Comparison of ENCODE assay signal across 7 cellular contexts in the genomic region with DNA sequence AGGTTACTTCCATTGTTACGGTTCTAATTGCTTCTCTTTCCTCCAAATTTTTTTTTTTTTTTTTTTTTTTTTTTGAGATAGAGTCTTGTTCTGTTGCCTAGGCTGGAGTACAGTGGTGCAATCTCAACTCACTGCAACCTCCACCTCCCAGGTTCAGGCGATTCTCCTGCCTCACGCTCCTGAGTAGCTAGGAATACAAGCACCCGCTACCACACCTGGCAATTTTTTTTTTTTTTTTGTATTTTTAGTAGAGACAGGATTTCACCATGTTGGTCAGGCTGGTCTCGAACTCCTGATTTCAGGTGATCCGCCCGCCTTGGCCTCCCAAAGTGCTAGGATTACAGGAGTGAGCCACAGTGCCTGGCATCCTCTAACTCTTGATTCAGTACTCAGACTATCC. TPM values are rescaled to one million over a fixed set of nuclear protein-coding genes. Genes with fewer than 3 reads are reported as not detected.
DNase-seq lines count a peak whose midpoint lies in the region; ATAC-seq, FAIRE-seq and TF ChIP-seq lines count a peak whose summit lies in the region.
"Not testable (repeated sequence)": the region's sequence is repeated elsewhere in the genome, so short reads cannot be mapped to it uniquely, and the experiment has no call there.

No MANE protein-coding gene starts in this region.

- H3K4me3 ChIP-seq in HEK293 (ENCODE audit: low read depth, low read length); K562; psoas muscle; subcutaneous abdominal adipose tissue (ENCODE audit: low read depth in 1 of 5, low read length in 5 of 5): not testable (repeated sequence)
- peak overlapping the region; percentile 71 for H3K4me3 ChIP-seq in adipocyte (ENCODE audit: low read length)

- not testable (repeated sequence) for H3K27ac ChIP-seq in HEK293 (ENCODE audit: extremely low read depth, low read depth, low read length); K562 (ENCODE audit: extremely low read depth, low read depth, low read length)
- H3K27ac ChIP-seq in psoas muscle (peak overlapping the region; percentile 66), subcutaneous abdominal adipose tissue (ENCODE audit: low read depth, low read length) (peak overlapping the region; percentile 88)

- POLR2A ChIA-PET in HEK293 (lab: Yijun Ruan, JAX), result interaction anchor here (0.7 kb wide), 1 partner anchor 15 kb away, joined by 8 read pairs; no protein-coding TSS in a partner anchor
- POLR2A ChIA-PET in K562 (lab: Yijun Ruan, JAX), result interaction anchor here (0.6 kb wide), 1 partner anchor 31 kb away, joined by 3 read pairs; no protein-coding TSS in a partner anchor

- H3K9me1 ChIP-seq in K562 (ENCODE audit: control insufficient read depth, insufficient read depth, low read length), result not testable (repeated sequence)

- H3K79me2 ChIP-seq in K562 (ENCODE audit: control insufficient read depth, insufficient read depth, low read length), result peaks cover 42% of the 10 kb centered on the region

- BruUV-seq in K562 (replicated peaks; lab: Mats Ljungman, UMichigan), result not testable (repeated sequence)

- not testable (repeated sequence) for H3K4me2 ChIP-seq in K562 (ENCODE audit: insufficient read depth, low read length)

- not testable (repeated sequence) for H3K9ac ChIP-seq in adipocyte (ENCODE audit: low read length); K562 (ENCODE audit: insufficient read depth in 1 of 2, low read depth in 2 of 2, low read length in 2 of 2)
- peak overlapping the region in 1 of 5 donors; percentile 73 for H3K9ac ChIP-seq in subcutaneous abdominal adipose tissue (ENCODE audit: low read length in 5 of 5)

- not testable (repeated sequence) for FAIRE-seq in K562 (lab: Jason Lieb, UNC)

- 80% methylated on average over 6 of the region's 7 CpGs for WGBS in K562 (ENCODE audit: insufficient coverage, low coverage, missing lambda C conversion rate)
- WGBS in psoas muscle, 3 donors, result 81 to 83% (median 83%) methylated on average over 7 of the region's 7 CpGs

- not testable (repeated sequence) for H2AFZ ChIP-seq in K562 (ENCODE audit: low read depth, low read length)

- TF ChIP-seq EP300 in K562 (IDR thresholded peaks at IDR 0.05; ENCODE audit: low read length), result not testable (repeated sequence)

- TF ChIP-seq POLR2A in K562 (conservative IDR thresholded peaks at IDR 0.05), result not testable (repeated sequence)

- intact Hi-C loops in K562 (cut with micrococcal nuclease); psoas muscle (cut with DNase I): not testable (repeated sequence)

- H3K36me3 ChIP-seq in HEK293 (ENCODE audit: control insufficient read depth in 2 of 2, insufficient read depth in 1 of 2, low read length in 2 of 2) (peaks cover 4 to 29% of the 10 kb centered on the region in 2 experiments; a peak in 2 of 3 replicates), adipocyte (ENCODE audit: control insufficient read depth, insufficient read depth, low read length, severe bottlenecking) (peaks cover 44% of the 10 kb centered on the region), K562 (ENCODE audit: control insufficient read depth, insufficient read depth, low read length) (peaks cover 50% of the 10 kb centered on the region), psoas muscle (ENCODE audit: insufficient read depth in 1 of 2, low read depth in 1 of 2) (peaks cover 0 to 39% of the 10 kb centered on the region in 2 donors), subcutaneous abdominal adipose tissue (ENCODE audit: control insufficient read depth in 5 of 5, insufficient read depth in 5 of 5, low read length in 5 of 5) (peaks cover 16 to 27% (median 24%) of the 10 kb centered on the region in 5 donors)

- not testable (repeated sequence) for H3K9me3 ChIP-seq in HEK293 (ENCODE audit: control insufficient read depth, insufficient read depth, low read depth, low read length); adipocyte (ENCODE audit: control insufficient read depth, low read length); K562 (replicated peaks; ENCODE audit: control insufficient read depth, insufficient read depth, low read depth, low read length); psoas muscle; subcutaneous abdominal adipose tissue (ENCODE audit: control insufficient read depth in 5 of 5, low read length in 5 of 5)

- not testable (repeated sequence) for H4K20me1 ChIP-seq in K562 (replicated peaks; ENCODE audit: control insufficient read depth, insufficient read depth, low read length)

- in situ Hi-C loops in K562 (cut with MboI), result not testable (repeated sequence)

- not testable (repeated sequence) for TF ChIP-seq RAD21 in K562 (CRISPR knock-in tag; conservative IDR thresholded peaks at IDR 0.05 in 1 of 2, IDR thresholded peaks at IDR 0.05 in 1 of 2)

- not testable (repeated sequence) for H3K27me3 ChIP-seq in adipocyte (replicated peaks; ENCODE audit: control insufficient read depth, insufficient read depth, low read length); K562 (ENCODE audit: control insufficient read depth in 2 of 2, insufficient read depth in 2 of 2, low read length in 2 of 2); psoas muscle (ENCODE audit: insufficient read depth in 3 of 3, low read length in 2 of 3); subcutaneous abdominal adipose tissue (ENCODE audit: control insufficient read depth in 5 of 5, insufficient read depth in 4 of 5, low read length in 5 of 5)

- DNase-seq in adipocyte (ENCODE audit: low read depth); K562 (ENCODE audit: extremely low read depth in 1 of 4, low spot score in 3 of 4); psoas muscle: not testable (repeated sequence)
- DNase-seq in islet precursor cell (peak; percentile 9), mesenteric fat pad (ENCODE audit: low spot score) (peak; percentile 47)

- ATAC-seq in K562, psoas muscle: not testable (repeated sequence)

- H3K4me1 ChIP-seq in HEK293 (ENCODE audit: control insufficient read depth, insufficient read depth, low read length), result not testable (repeated sequence)
- H3K4me1 ChIP-seq in adipocyte (ENCODE audit: control insufficient read depth, insufficient read depth, low read length) (peaks cover 20% of the 10 kb centered on the region), K562 (replicated peaks in 1 of 2; ENCODE audit: control insufficient read depth in 2 of 2, insufficient read depth in 2 of 2, low read length in 2 of 2) (peaks cover 20 to 27% of the 10 kb centered on the region in 2 experiments; a peak in 4 of 5 replicates), psoas muscle (peaks cover 35% of the 10 kb centered on the region), subcutaneous abdominal adipose tissue (ENCODE audit: control insufficient read depth in 5 of 5, insufficient read depth in 5 of 5, low read length in 5 of 5) (peaks cover 0 to 75% (median 45%) of the 10 kb centered on the region in 5 donors)

- TF ChIP-seq CTCF in HEK293 (tag by site-specific recombination; IDR thresholded peaks at IDR 0.05); K562 (IDR thresholded peaks at IDR 0.05 in 2 of 3, conservative IDR thresholded peaks at IDR 0.05 in 1 of 3; ENCODE audit: insufficient read depth in 2 of 3, low read depth in 1 of 3, low read length in 3 of 3); psoas muscle (IDR thresholded peaks at IDR 0.05): not testable (repeated sequence)

- CTCF ChIA-PET in HEK293 (lab: Yijun Ruan, JAX), result interaction anchor here (0.5 to 0.6 kb wide), 2 partner anchors 46 to 210 kb away, joined by 3 to 4 read pairs; no protein-coding TSS in a partner anchor
- CTCF ChIA-PET in K562 (lab: Yijun Ruan, JAX; ENCODE audit: low intra/inter-chr PET ratio), result not testable (repeated sequence)

RNA-seq across cellular contexts. Expression of a gene that starts 4.6 kb away (rescaled TPM):
- total RNA-seq in K562 (2011; cell fraction: chromatin; rRNA removed; ENCODE audit: low replicate concordance), result 516 and 596 TPM in 2 replicates
- 361 and 396 TPM in 2 replicates for total RNA-seq in K562 (2011; cell fraction: nucleolus; rRNA removed)
- 372 and 398 TPM in 2 replicates for total RNA-seq in K562 (2011; cell fraction: nucleoplasm; rRNA removed)
- 94.3 and 97.9 TPM in 2 replicates for total RNA-seq in K562 (2014; rRNA removed)
- total RNA-seq in K562 (2014; rRNA removed; fragmentation: Illumina TruSeq; extraction: Trizol), result 49.5 and 52.9 TPM in 2 replicates
- 43.7 and 48.6 TPM in 2 replicates for total RNA-seq in K562 (2015; rRNA removed; fragmentation: Illumina TruSeq; extraction: Trizol)
- total RNA-seq in K562 (2021), result 64.0 and 66.2 TPM in 2 replicates
- 246 and 419 TPM in 2 replicates for polyA plus RNA-seq in K562 (2011; rRNA removed)
- 192 and 432 TPM in 2 replicates for polyA plus RNA-seq in K562 (2011; cell fraction: cytosol; rRNA removed)
- 526 and 978 TPM in 2 replicates for polyA plus RNA-seq in K562 (2011; cell fraction: nucleus; rRNA removed)
- 73.5 and 75.8 TPM in 2 replicates for polyA plus RNA-seq in K562 (2012)
- polyA plus RNA-seq in K562 (2014; fragmentation: Illumina TruSeq; extraction: Trizol), result 64.0 and 77.6 TPM in 2 replicates
- polyA plus RNA-seq in K562 (2014; fragmentation: Nextera tagmentation; extraction: Ambion mirVana), result 10 to 100 TPM; 21.9 to 26.5 TPM
- 78.4 and 81.5 TPM in 2 replicates for polyA plus RNA-seq in K562 (2014; rRNA removed)
- 306 and 390 TPM in 2 replicates for polyA minus RNA-seq in K562 (2011; rRNA and poly(A)+ RNA removed)
- 144 and 252 TPM in 2 replicates for polyA minus RNA-seq in K562 (2011; cell fraction: cytosol; rRNA and poly(A)+ RNA removed)
- 250 and 495 TPM in 2 replicates for polyA minus RNA-seq in K562 (2011; cell fraction: nucleus; rRNA and poly(A)+ RNA removed)
- 127 TPM for total RNA-seq in mesenteric fat pad
- total RNA-seq in psoas muscle, result 100 to 1,000 TPM; 106 to 161 (median 115) TPM
- 10 to 100 TPM; 15.9 to 68.0 (median 56.7) TPM for polyA plus RNA-seq in psoas muscle

RNA-seq across cellular contexts. Expression of a gene that starts 8.3 kb away (rescaled TPM):
- 30.9 and 86.1 TPM in 2 replicates for total RNA-seq in K562 (2011; cell fraction: chromatin; rRNA removed; ENCODE audit: low replicate concordance)
- total RNA-seq in K562 (2011; cell fraction: nucleolus; rRNA removed), result 84.9 and 89.9 TPM in 2 replicates
- total RNA-seq in K562 (2011; cell fraction: nucleoplasm; rRNA removed), result 45.7 and 51.5 TPM in 2 replicates
- 5.9 and 8.7 TPM in 2 replicates for total RNA-seq in K562 (2014; rRNA removed)
- 1.9 and 2.9 TPM in 2 replicates for total RNA-seq in K562 (2014; rRNA removed; fragmentation: Illumina TruSeq; extraction: Trizol)
- total RNA-seq in K562 (2015; rRNA removed; fragmentation: Illumina TruSeq; extraction: Trizol), result 3.1 and 3.3 TPM in 2 replicates
- total RNA-seq in K562 (2021), result 16.4 and 18.3 TPM in 2 replicates
- 11.4 and 22.1 TPM in 2 replicates for polyA plus RNA-seq in K562 (2011; rRNA removed)
- polyA plus RNA-seq in K562 (2011; cell fraction: cytosol; rRNA removed), result 14.2 and 19.5 TPM in 2 replicates
- 77.0 and 120 TPM in 2 replicates for polyA plus RNA-seq in K562 (2011; cell fraction: nucleus; rRNA removed)
- polyA plus RNA-seq in K562 (2012), result 13.0 and 26.9 TPM in 2 replicates
- 8.4 and 9.8 TPM in 2 replicates for polyA plus RNA-seq in K562 (2014; fragmentation: Illumina TruSeq; extraction: Trizol)
- under 1 TPM; 0.04 to 0.07 TPM for polyA plus RNA-seq in K562 (2014; fragmentation: Nextera tagmentation; extraction: Ambion mirVana)
- 17.3 and 21.6 TPM in 2 replicates for polyA plus RNA-seq in K562 (2014; rRNA removed)
- 3.9 and 5.2 TPM in 2 replicates for polyA minus RNA-seq in K562 (2011; rRNA and poly(A)+ RNA removed)
- polyA minus RNA-seq in K562 (2011; cell fraction: cytosol; rRNA and poly(A)+ RNA removed), result 8.5 and 14.2 TPM in 2 replicates
- 35.8 and 38.2 TPM in 2 replicates for polyA minus RNA-seq in K562 (2011; cell fraction: nucleus; rRNA and poly(A)+ RNA removed)
- total RNA-seq in mesenteric fat pad, result 15.6 TPM
- 10 to 100 TPM; 12.8 to 36.2 (median 29.0) TPM for total RNA-seq in psoas muscle
- polyA plus RNA-seq in psoas muscle, result 10 to 100 TPM in 2 of 3 donors, 1 to 10 TPM in 1; 4.8 to 32.4 (median 14.3) TPM

RNA-seq across cellular contexts. Expression of a gene that starts 55.5 kb away (rescaled TPM):
- 25.4 and 45.0 TPM in 2 replicates for total RNA-seq in K562 (2011; cell fraction: chromatin; rRNA removed; ENCODE audit: low replicate concordance)
- total RNA-seq in K562 (2011; cell fraction: nucleolus; rRNA removed), result 13.2 and 16.3 TPM in 2 replicates
- 23.8 and 31.5 TPM in 2 replicates for total RNA-seq in K562 (2011; cell fraction: nucleoplasm; rRNA removed)
- total RNA-seq in K562 (2014; rRNA removed) (5.2 and 8.1 TPM in 2 replicates), K562 (2014; rRNA removed; fragmentation: Illumina TruSeq; extraction: Trizol) (6.7 and 7.8 TPM in 2 replicates), K562 (2015; rRNA removed; fragmentation: Illumina TruSeq; extraction: Trizol) (6.1 and 8.4 TPM in 2 replicates), K562 (2021) (17.3 and 17.7 TPM in 2 replicates), mesenteric fat pad (24.4 TPM), psoas muscle (10 to 100 TPM; 11.0 to 15.7 (median 13.0) TPM)
- polyA plus RNA-seq in K562 (2011; rRNA removed) (9.9 and 12.7 TPM in 2 replicates), K562 (2014; fragmentation: Illumina TruSeq; extraction: Trizol) (18.6 and 25.0 TPM in 2 replicates), K562 (2014; fragmentation: Nextera tagmentation; extraction: Ambion mirVana) (1 to 10 TPM; 8.2 to 9.5 TPM), K562 (2014; rRNA removed) (12.2 TPM in 2 replicates), psoas muscle (1 to 10 TPM; 5.6 to 7.2 (median 6.9) TPM)
- polyA plus RNA-seq in K562 (2011; cell fraction: cytosol; rRNA removed), result 13.6 and 16.0 TPM in 2 replicates
- 10.0 and 12.5 TPM in 2 replicates for polyA plus RNA-seq in K562 (2011; cell fraction: nucleus; rRNA removed)
- 16.1 and 16.6 TPM in 2 replicates for polyA plus RNA-seq in K562 (2012)
- 18.4 and 18.5 TPM in 2 replicates for polyA minus RNA-seq in K562 (2011; rRNA and poly(A)+ RNA removed)
- polyA minus RNA-seq in K562 (2011; cell fraction: cytosol; rRNA and poly(A)+ RNA removed), result 16.5 and 18.4 TPM in 2 replicates
- polyA minus RNA-seq in K562 (2011; cell fraction: nucleus; rRNA and poly(A)+ RNA removed), result 8.5 and 11.3 TPM in 2 replicates
